ENCODE assay signal across 9 cellular contexts in the genomic region with DNA sequence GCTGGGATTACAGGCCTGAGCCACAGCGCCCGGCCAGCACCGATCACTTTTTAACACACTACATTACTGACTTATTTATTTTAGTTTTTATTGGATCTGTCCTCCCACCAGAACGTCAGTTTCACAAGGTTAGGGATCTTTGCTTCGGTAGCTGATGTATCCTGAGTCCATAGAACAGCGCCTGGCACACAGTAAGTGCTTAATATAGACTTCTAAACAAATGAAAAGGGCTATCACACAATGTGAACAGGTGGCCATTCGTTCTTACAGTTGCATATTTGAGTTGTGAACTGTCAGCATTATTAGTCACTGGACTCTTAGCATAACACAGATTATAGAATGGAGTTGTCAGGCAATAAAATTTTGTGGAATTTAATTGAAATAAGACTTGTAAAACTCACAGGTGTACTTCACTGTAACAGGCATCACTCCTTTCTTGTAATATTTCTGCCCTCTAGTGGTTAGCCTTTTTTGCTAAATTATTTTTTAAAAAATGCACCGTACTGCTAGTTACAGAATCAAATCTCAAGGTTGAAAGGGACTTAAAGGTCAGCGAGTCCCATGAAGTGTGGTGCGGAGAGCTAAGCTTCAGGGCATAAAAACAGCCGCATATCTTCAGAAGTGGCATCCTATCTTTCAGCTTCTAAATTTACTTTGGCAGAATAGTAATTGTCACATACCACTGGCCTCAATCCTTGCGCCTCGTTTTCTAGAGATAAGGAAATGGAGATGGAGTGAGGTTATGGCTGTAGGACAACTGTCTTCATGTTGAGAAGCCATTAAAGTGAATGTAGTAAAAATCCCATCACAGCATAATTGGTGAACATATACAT. TPM values are rescaled to one million over a fixed set of nuclear protein-coding genes. Genes with fewer than 3 reads are reported as not detected.
A peak's percentile ranks its signal among the peaks of the same experiment; 100 is the strongest.
DNase-seq lines count a peak whose midpoint lies in the region; TF ChIP-seq lines count a peak whose summit lies in the region.
"Had no signal": no experiment of that assay in that cellular context is flagged by ENCODE, and none has a peak within 500 bp of the region (broad histone marks: within the 10 kb centered on the region; RNA-seq: fewer than 3 reads in every experiment).

No MANE protein-coding gene starts in this region.

- peaks cover 16% of the 10 kb centered on the region for H3K4me1 Mint-ChIP-seq in osteocyte (ENCODE audit: unreplicated experiment)

- DNase-seq in cardiac muscle cell (ENCODE audit: low read depth in 1 of 2, low spot score in 1 of 2) (peak; percentile 45 to 46), cardiac septum (ENCODE audit: low spot score) (no peak), NCI-H748 (lab: John Stamatoyannopoulos, UW; ENCODE audit: unreplicated experiment) (peak; percentile 57), dorsolateral prefrontal cortex (no peak), osteocyte (ENCODE audit: extremely low spot score, unreplicated experiment) (no peak), foreskin melanocyte (no peak), COLO668 (lab: John Stamatoyannopoulos, UW; ENCODE audit: unreplicated experiment) (no peak)
- DNase-seq in stimulated activated CD8-positive, alpha-beta memory T cell treated with anti-CD3 and anti-CD28 coated beads, Interleukin-4, amount 100 ng/mL, for 48 hours = no peak

- no peaks in the 10 kb centered on the region for H3K9me3 ChIP-seq in cardiac muscle cell (ENCODE audit: low read depth)

- intact Hi-C loops in cardiac septum (cut with DNase I) (loop anchor here (2.0 to 5.0 kb wide), 2 partner anchors 91 to 421 kb away; no protein-coding TSS in a partner anchor), dorsolateral prefrontal cortex (cut with DNase I) (loop anchor here (1.0 to 10.0 kb wide), 12 partner anchors 136 to 733 kb away; a partner anchor contains a TSS)

- no peaks in the 10 kb centered on the region for H3K9me3 Mint-ChIP-seq in osteocyte (ENCODE audit: unreplicated experiment)
- H3K9me3 Mint-ChIP-seq: activated naive CD4-positive, alpha-beta T cell treated with anti-CD3 and anti-CD28 coated beads, Interleukin-2, amount 50 U/mL, for 24 hours had no signal

- H3K36me3 Mint-ChIP-seq in osteocyte (ENCODE audit: unreplicated experiment) = no peaks in the 10 kb centered on the region
- H3K36me3 Mint-ChIP-seq: activated naive CD4-positive, alpha-beta T cell treated with anti-CD3 and anti-CD28 coated beads, Interleukin-2, amount 50 U/mL, for 24 hours had no signal

- H3K27me3 Mint-ChIP-seq in osteocyte (ENCODE audit: unreplicated experiment) = peaks cover 5% of the 10 kb centered on the region
- H3K27me3 Mint-ChIP-seq: activated naive CD4-positive, alpha-beta T cell treated with anti-CD3 and anti-CD28 coated beads, Interleukin-2, amount 50 U/mL, for 24 hours had no signal

- TF ChIP-seq CTCF in cardiac muscle cell (IDR thresholded peaks at IDR 0.05; ENCODE audit: low read depth, low read length) (peak; percentile 59), dorsolateral prefrontal cortex (IDR thresholded peaks at IDR 0.05 in 54 of 56, conservative IDR thresholded peaks at IDR 0.05 in 2 of 56; ENCODE audit: low read depth in 1 of 56, partially characterized antibody in 56 of 56) (peak; percentile 57 to 90 (median 77)), osteocyte (IDR thresholded peaks at IDR 0.05) (peak; percentile 68)

- H3K27ac Mint-ChIP-seq in osteocyte (ENCODE audit: unreplicated experiment) = no peak overlapping the region

- H3K27ac ChIP-seq in cardiac muscle cell (peak overlapping the region; percentile 47), dorsolateral prefrontal cortex (no peak overlapping the region)

- no peaks in the 10 kb centered on the region for H3K36me3 ChIP-seq in cardiac muscle cell

- no peaks in the 10 kb centered on the region for H3K27me3 ChIP-seq in cardiac muscle cell
- no peaks in the 10 kb centered on the region for H3K27me3 ChIP-seq in dorsolateral prefrontal cortex

- H3K4me3 Mint-ChIP-seq in osteocyte (ENCODE audit: unreplicated experiment) = no peak overlapping the region
- H3K4me3 Mint-ChIP-seq: activated naive CD4-positive, alpha-beta T cell treated with anti-CD3 and anti-CD28 coated beads, Interleukin-2, amount 50 U/mL, for 24 hours had no signal

- no peak overlapping the region for H3K4me3 ChIP-seq in cardiac muscle cell
- no peak overlapping the region for H3K4me3 ChIP-seq in dorsolateral prefrontal cortex

- H3K4me1 ChIP-seq in cardiac muscle cell (ENCODE audit: low read depth) = peaks cover 29% of the 10 kb centered on the region

RNA-seq across cellular contexts. Expression of a gene that starts 3.4 kb away (rescaled TPM):
- total RNA-seq in cardiac muscle cell = 36.8 and 39.2 TPM in 2 replicates
- polyA plus RNA-seq in cardiac muscle cell = 84.5 and 108 TPM in 2 replicates
- 30.5 TPM for total RNA-seq in cardiac septum
- total RNA-seq in dorsolateral prefrontal cortex = 10 to 100 TPM; 18.2 to 52.1 (median 27.5) TPM
- total RNA-seq in osteocyte = 15.3 and 19.9 TPM in 2 replicates

Comparison
In these comparisons a context has a peak if more than half of its experiments do, and no peak if none do; other contexts are left out.
1. DNase-seq: peak in cardiac muscle cell (2 of 2) and NCI-H748 (single experiment); none in cardiac septum (single experiment), dorsolateral prefrontal cortex (0 of 10), osteocyte (single experiment), foreskin melanocyte (single experiment), COLO668 (single experiment) and stimulated activated CD8-positive, alpha-beta memory T cell treated with anti-CD3 and anti-CD28 coated beads, Interleukin-4, amount 100 ng/mL, for 48 hours (single experiment).
2. Peak in every context shown above with its lines, with median percentiles within 50 percentile points of each other: CTCF ChIP-seq.